In the genomic region with DNA sequence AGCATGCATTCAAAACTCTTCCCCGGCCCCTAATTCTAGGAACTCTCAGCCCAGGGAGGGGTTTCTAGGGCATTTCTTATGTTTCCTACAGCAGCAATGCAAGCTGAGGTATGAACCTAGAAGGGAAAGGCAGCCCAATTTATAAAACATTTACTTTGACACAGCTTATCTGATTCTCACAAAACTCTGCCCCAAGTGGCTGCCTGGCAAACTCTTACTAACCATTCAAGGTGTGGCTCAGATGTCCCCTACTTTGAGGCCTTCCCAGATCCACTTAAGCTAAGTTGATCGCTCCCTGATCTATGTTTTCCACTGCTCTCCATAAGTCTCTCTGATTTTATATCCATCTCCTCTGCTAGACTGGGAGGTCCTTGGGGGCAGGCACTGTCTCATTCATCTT, we compare ENCODE assay signal across 15 cellular contexts. TPM values are rescaled to one million over a fixed set of nuclear protein-coding genes. Genes with fewer than 3 reads are reported as not detected.
DNase-seq lines count a peak whose midpoint lies in the region; ATAC-seq, FAIRE-seq and TF ChIP-seq lines count a peak whose summit lies in the region.
"Had no signal": no experiment of that assay in that cellular context is flagged by ENCODE, and none has a peak within 500 bp of the region (broad histone marks: within the 10 kb centered on the region; RNA-seq: fewer than 3 reads in every experiment).

No MANE protein-coding gene starts in this region.

- H3K27ac ChIP-seq in stomach = no peak overlapping the region
- H3K27ac ChIP-seq: HL-60 had no signal

- DNase-seq in DMS 273 (lab: John Stamatoyannopoulos, UW; ENCODE audit: unreplicated experiment) (peak; percentile 33), DMS 273 treated with DMSO at 0.1 percent for 48 hours (lab: John Stamatoyannopoulos, UW) (no peak), HFF-Myc (ENCODE audit: extremely low read depth, low read depth) (no peak), left lobe of liver (ENCODE audit: low spot score) (no peak), GM12891 (ENCODE audit: insufficient read length, low spot score) (no peak), stomach (no peak)
- no peak for DNase-seq in activated naive CD8-positive, alpha-beta T cell treated with anti-CD3 and anti-CD28 coated beads for 36 hours
- DNase-seq in stimulated activated naive CD8-positive, alpha-beta T cell treated with anti-CD3 and anti-CD28 coated beads, Interleukin-15, Interleukin-2, amounts not matched to agents 100 U/mL and 50 U/mL, for 24 hours = no peak
- DNase-seq: 8988T; activated CD4-positive, alpha-beta T cell treated with anti-CD3 and anti-CD28 coated beads for 48 hours; activated naive CD8-positive, alpha-beta T cell treated with anti-CD3 and anti-CD28 coated beads, Interleukin-2, amount 10 ng/mL, durations not matched to agents 7 days and 5 days; effector memory CD4-positive, alpha-beta T cell; NCI-H2029 treated with DMSO at 0.1 percent for 48 hours had no signal

- intact Hi-C loops in stomach (cut with DNase I; ENCODE audit: low total_unique reads) = loop anchor here (10.0 kb wide), 1 partner anchor 66 kb away; no protein-coding TSS in a partner anchor

- no peak for TF ChIP-seq EP300 in stomach (IDR thresholded peaks at IDR 0.05)

- peak overlapping the region; percentile 1 for H3K27ac Mint-ChIP-seq in activated naive CD8-positive, alpha-beta T cell treated with anti-CD3 and anti-CD28 coated beads for 36 hours
- H3K27ac Mint-ChIP-seq: activated naive CD8-positive, alpha-beta T cell treated with anti-CD3 and anti-CD28 coated beads, Interleukin-2, amount 10 ng/mL, durations not matched to agents 7 days and 5 days had no signal

- H3K36me3 ChIP-seq in stomach = no peaks in the 10 kb centered on the region

- H3K36me3 Mint-ChIP-seq in activated naive CD8-positive, alpha-beta T cell treated with anti-CD3 and anti-CD28 coated beads for 36 hours = peaks cover 10% of the 10 kb centered on the region

- peak; percentile 6 for ATAC-seq in left lobe of liver
- no peak for ATAC-seq in stimulated activated naive CD8-positive, alpha-beta T cell treated with anti-CD3 and anti-CD28 coated beads, Interleukin-15, Interleukin-2, amounts not matched to agents 100 U/mL and 50 U/mL, for 24 hours
- ATAC-seq: natural killer cell treated with Interleukin-12 subunit alpha and Interleukin-12 subunit beta and Interleukin-15 and Interleukin-18, amount 100 ng/mL, for 72 hours had no signal

- H3K4me1 Mint-ChIP-seq in activated naive CD8-positive, alpha-beta T cell treated with anti-CD3 and anti-CD28 coated beads for 36 hours = peaks cover 11% of the 10 kb centered on the region

- FAIRE-seq in GM12891 (lab: Jason Lieb, UNC) = no peak

- H3K27me3 Mint-ChIP-seq in activated naive CD8-positive, alpha-beta T cell treated with anti-CD3 and anti-CD28 coated beads for 36 hours = no peaks in the 10 kb centered on the region
- H3K27me3 Mint-ChIP-seq: activated naive CD8-positive, alpha-beta T cell treated with anti-CD3 and anti-CD28 coated beads, Interleukin-2, amount 10 ng/mL, durations not matched to agents 7 days and 5 days; natural killer cell treated with Interleukin-12 subunit alpha and Interleukin-12 subunit beta and Interleukin-15 and Interleukin-18, amount 100 ng/mL, for 72 hours had no signal

- 88 to 98% (median 92%) methylated on average over 2 of the region's 2 CpGs for WGBS in stomach, 5 donors

- H3K27me3 ChIP-seq in stomach = no peaks in the 10 kb centered on the region

- TF ChIP-seq CTCF in HFF-Myc (IDR thresholded peaks at IDR 0.05; ENCODE audit: low read depth, low read length, missing control alignments) = peak; percentile 15
- TF ChIP-seq CTCF in stomach (IDR thresholded peaks at IDR 0.05) = no peak

- H3K4me3 Mint-ChIP-seq in activated naive CD8-positive, alpha-beta T cell treated with anti-CD3 and anti-CD28 coated beads for 36 hours = no peak overlapping the region
- H3K4me3 Mint-ChIP-seq: activated naive CD8-positive, alpha-beta T cell treated with anti-CD3 and anti-CD28 coated beads, Interleukin-2, amount 10 ng/mL, durations not matched to agents 7 days and 5 days; natural killer cell treated with Interleukin-12 subunit alpha and Interleukin-12 subunit beta and Interleukin-15 and Interleukin-18, amount 100 ng/mL, for 72 hours had no signal

- H3K9me3 ChIP-seq in stomach = no peaks in the 10 kb centered on the region

- H3K4me3 ChIP-seq in HFF-Myc (replicated peaks; ENCODE audit: low read depth, low read length) (no peak overlapping the region), stomach (no peak overlapping the region)

- no peak for TF ChIP-seq POLR2A in GM12891 (IDR thresholded peaks at IDR 0.05; ENCODE audit: low read depth, low read length)
- TF ChIP-seq POLR2A in stomach (IDR thresholded peaks at IDR 0.05) = no peak

- peaks cover 16 to 47% (median 23%) of the 10 kb centered on the region in 4 donors for H3K4me1 ChIP-seq in stomach

- H3K9me3 Mint-ChIP-seq in activated naive CD8-positive, alpha-beta T cell treated with anti-CD3 and anti-CD28 coated beads for 36 hours = no peaks in the 10 kb centered on the region
- H3K9me3 Mint-ChIP-seq: activated naive CD8-positive, alpha-beta T cell treated with anti-CD3 and anti-CD28 coated beads, Interleukin-2, amount 10 ng/mL, durations not matched to agents 7 days and 5 days; natural killer cell treated with Interleukin-12 subunit alpha and Interleukin-12 subunit beta and Interleukin-15 and Interleukin-18, amount 100 ng/mL, for 72 hours had no signal

TF ChIP-seq in GM12891, 5 proteins besides CTCF, POLR2A, EP300 and RAD21:
- no peak for TF ChIP-seq POU2F2 (IDR thresholded peaks at IDR 0.05; ENCODE audit: low read depth, low read length)
- TF ChIP-seq POLR2AphosphoS5 (IDR thresholded peaks at IDR 0.05; ENCODE audit: low read depth, low read length) = no peak
- no peak for TF ChIP-seq SPI1 (IDR thresholded peaks at IDR 0.05; ENCODE audit: low read depth, low read length)
- no peak for TF ChIP-seq TAF1 (IDR thresholded peaks at IDR 0.05; ENCODE audit: low read depth, low read length)
- TF ChIP-seq PAX5 (IDR thresholded peaks at IDR 0.05; ENCODE audit: insufficient read depth, low read length, severe bottlenecking) = no peak

RNA-seq across cellular contexts. Expression of a gene that starts 35.4 kb away (rescaled TPM):
- total RNA-seq in activated naive CD8-positive, alpha-beta T cell treated with anti-CD3 and anti-CD28 coated beads for 36 hours = 100 to 1,000 TPM; 372 to 389 TPM
- total RNA-seq in left lobe of liver (120 TPM), stomach (100 to 1,000 TPM in 4 of 5 donors, 10 to 100 TPM in 1; 71.0 to 263 (median 124) TPM)
- 196 TPM for polyA plus RNA-seq in GM12891 (2012; ENCODE audit: low read depth, missing spikeins)
- 100 to 1,000 TPM in 2 of 3 donors, 10 to 100 TPM in 1; 98.8 to 129 (median 107) TPM for polyA plus RNA-seq in stomach

RNA-seq across cellular contexts. Expression of a gene that starts 36.7 kb away (rescaled TPM):
- total RNA-seq in activated naive CD8-positive, alpha-beta T cell treated with anti-CD3 and anti-CD28 coated beads for 36 hours = 10 to 100 TPM in 1 of 2 experiments, 1 to 10 TPM in 1; 8.8 to 10.2 TPM
- total RNA-seq in left lobe of liver = 6.6 TPM
- polyA plus RNA-seq in GM12891 (2012; ENCODE audit: low read depth, missing spikeins) = 19.3 TPM
- 10 to 100 TPM in 3 of 5 donors, 1 to 10 TPM in 1, under 1 TPM in 1; 0.58 to 29.5 (median 10.3) TPM for total RNA-seq in stomach
- polyA plus RNA-seq in stomach = 10 to 100 TPM in 1 of 3 donors, 1 to 10 TPM in 2; 9.1 to 10.4 (median 9.1) TPM
